10 cellular contexts compared by ENCODE assay signal in the genomic region with DNA sequence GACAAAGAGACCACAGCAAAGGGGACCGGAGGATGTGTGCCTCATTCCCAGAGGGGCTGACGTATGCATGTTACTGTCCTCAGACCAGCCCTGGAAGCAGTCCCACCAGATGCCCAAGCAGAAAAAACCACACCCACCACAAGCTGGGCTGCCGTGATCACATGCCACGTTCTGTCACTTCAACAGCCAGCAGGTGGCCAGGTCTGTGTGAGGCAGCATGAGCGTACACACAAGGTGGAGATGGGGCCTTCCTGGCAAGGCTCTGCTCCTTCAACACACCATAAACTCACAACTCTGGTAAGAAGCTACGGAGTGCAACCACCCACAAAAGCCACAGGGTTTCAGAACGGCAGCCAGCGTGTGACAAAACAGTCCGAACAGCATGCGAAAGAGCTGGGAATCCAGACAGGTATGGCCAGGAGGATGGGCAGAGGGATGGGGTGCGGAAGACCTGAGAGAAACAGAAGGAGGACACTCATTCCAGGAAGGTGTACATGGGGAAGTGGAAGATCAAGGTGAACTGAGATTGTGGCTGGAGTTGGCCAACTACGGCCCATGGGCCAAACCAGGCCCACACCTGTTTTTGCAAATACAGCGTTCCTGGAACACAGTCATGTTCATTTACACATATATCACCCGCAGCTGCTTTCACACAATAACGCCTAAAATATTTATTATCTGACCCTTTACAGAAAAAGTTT. TPM values are rescaled to one million over a fixed set of nuclear protein-coding genes. Genes with fewer than 3 reads are reported as not detected.
DNase-seq lines count a peak whose midpoint lies in the region; ATAC-seq and TF ChIP-seq lines count a peak whose summit lies in the region.
"Had no signal": no experiment of that assay in that cellular context is flagged by ENCODE, and none has a peak within 500 bp of the region (broad histone marks: within the 10 kb centered on the region; RNA-seq: fewer than 3 reads in every experiment).

No MANE protein-coding gene starts in this region.

- H3K4me1 ChIP-seq in stomach (peaks cover 0 to 26% (median 4%) of the 10 kb centered on the region in 4 donors), mammary epithelial cell (ENCODE audit: insufficient read depth, low read length) (no peaks in the 10 kb centered on the region)

- WGBS in stomach, 5 donors = 59 to 71% (median 70%) methylated on average over 15 of the region's 15 CpGs
- WGBS in mammary epithelial cell (ENCODE audit: low coverage, missing lambda C conversion rate) = 90% methylated on average over 14 of the region's 15 CpGs

- intact Hi-C loops in left ventricle myocardium superior (cut with micrococcal nuclease) (no loop called here), stomach (cut with DNase I; ENCODE audit: low total_unique reads) (loop anchor here (5.0 kb wide), 1 partner anchor 98 kb away; a partner anchor contains a TSS), mammary epithelial cell (cut with micrococcal nuclease) (loop anchor here (10.0 kb wide), 1 partner anchor 386 kb away; no protein-coding TSS in a partner anchor)

- H3K27me3 ChIP-seq in stomach = no peaks in the 10 kb centered on the region
- no peaks in the 10 kb centered on the region for H3K27me3 ChIP-seq in mammary epithelial cell (ENCODE audit: insufficient read depth, low read length)

- in situ Hi-C loops in mammary epithelial cell (cut with MboI; ENCODE audit: low sequenced_read_pairs in 2 of 2) = loop anchor here in 1 of 2 donors (10.0 to 25.0 kb wide), 2 partner anchors 86 to 398 kb away; no protein-coding TSS in a partner anchor

- TF ChIP-seq CTCF in stomach (IDR thresholded peaks at IDR 0.05) = no peak
- no peak for TF ChIP-seq CTCF in mammary epithelial cell (conservative IDR thresholded peaks at IDR 0.05 in 1 of 2, IDR thresholded peaks at IDR 0.05 in 1 of 2; ENCODE audit: extremely low read depth in 1 of 2, insufficient read depth in 1 of 2, low read depth in 1 of 2, low read length in 2 of 2)

- peak; percentile 86 for ATAC-seq in GM21381 (IDR thresholded peaks at IDR 0.05; ENCODE audit: unreplicated experiment)
- ATAC-seq in HG03571 (IDR thresholded peaks at IDR 0.05; ENCODE audit: unreplicated experiment) = peak; percentile 70
- peak; percentile 60 for ATAC-seq in left ventricle myocardium superior

- CTCF ChIA-PET in mammary epithelial cell (lab: Charles Lee; ENCODE audit: low non-redundant PET) = no interaction called here

- H3K4me3 ChIP-seq in stomach (no peak overlapping the region), mammary epithelial cell (replicated peaks in 1 of 3; ENCODE audit: insufficient read depth in 1 of 3, low read depth in 2 of 3, low read length in 3 of 3) (no peak overlapping the region)

- TF ChIP-seq EP300 in stomach (IDR thresholded peaks at IDR 0.05) = no peak

- H3K4me2 ChIP-seq in mammary epithelial cell (ENCODE audit: insufficient read depth, low read depth, low read length) = no peak overlapping the region

- no peaks in the 10 kb centered on the region for H3K9me3 ChIP-seq in stomach
- H3K9me3 ChIP-seq in mammary epithelial cell (replicated peaks; ENCODE audit: insufficient read depth, low read length) = no peaks in the 10 kb centered on the region

- H3K79me2 ChIP-seq in mammary epithelial cell (ENCODE audit: insufficient read depth, low read length) = no peaks in the 10 kb centered on the region

- DNase-seq in ELF-1 (ENCODE audit: low read depth, low spot score) (peak; percentile 11), left ventricle myocardium superior (peak; percentile 78), stomach (peak; percentile 44), RPMI8226 (no peak), mammary epithelial cell (no peak)
- peak; percentile 13 to 18 for DNase-seq in activated CD8-positive, alpha-beta memory T cell treated with anti-CD3 and anti-CD28 coated beads for 1 hour (ENCODE audit: extremely low read depth in 1 of 2, low read depth in 1 of 2)

- dilution Hi-C loops in mammary epithelial cell (cut with HindIII; ENCODE audit: low sequenced_read_pairs) = no loop called here

- H3K27ac ChIP-seq in stomach = no peak overlapping the region
- no peak overlapping the region for H3K27ac ChIP-seq in mammary epithelial cell (ENCODE audit: insufficient read depth, low read depth, low read length)
- H3K27ac ChIP-seq: epithelial cell of prostate had no signal

- TF ChIP-seq POLR2A in stomach (IDR thresholded peaks at IDR 0.05) = no peak

- H3K9ac ChIP-seq in mammary epithelial cell (ENCODE audit: insufficient read depth, low read length) = no peak overlapping the region

- H4K20me1 ChIP-seq in mammary epithelial cell (ENCODE audit: insufficient read depth, low read length) = no peaks in the 10 kb centered on the region

- H2AFZ ChIP-seq in mammary epithelial cell (ENCODE audit: low read depth, low read length) = no peak overlapping the region

- no TSS peak for BruUV-seq in mammary epithelial cell (replicated peaks; lab: Mats Ljungman, UMichigan)

- H3K36me3 ChIP-seq in stomach (peaks cover 71 to 97% (median 92%) of the 10 kb centered on the region in 4 donors), mammary epithelial cell (ENCODE audit: insufficient read depth, low read length) (peaks cover 30% of the 10 kb centered on the region)

RNA-seq across cellular contexts. Expression of a gene that starts 27.9 kb away (rescaled TPM):
- total RNA-seq in left ventricle myocardium superior = 80.8 TPM
- 100 to 1,000 TPM in 2 of 5 donors, 10 to 100 TPM in 3; 53.9 to 112 (median 78.1) TPM for total RNA-seq in stomach
- polyA plus RNA-seq in stomach = 10 to 100 TPM; 21.4 to 33.4 (median 28.2) TPM
- total RNA-seq in mammary epithelial cell = 100 to 1,000 TPM in 1 of 2 donors, 10 to 100 TPM in 1; 65.0 to 101 TPM
- 48.8 TPM for polyA plus RNA-seq in mammary epithelial cell
- 146 TPM for polyA minus RNA-seq in mammary epithelial cell

RNA-seq across cellular contexts. Expression of a gene that starts 46.2 kb away (rescaled TPM):
- total RNA-seq in left ventricle myocardium superior (2.0 TPM), stomach (not detected), mammary epithelial cell (not detected)
- polyA plus RNA-seq in stomach (under 1 TPM in 1 of 3 donors, not detected in 2; 0.08 TPM), mammary epithelial cell (not detected)
- polyA minus RNA-seq in mammary epithelial cell = not detected
- total RNA-seq: urinary bladder had no signal
- polyA plus RNA-seq: urinary bladder had no signal

RNA-seq across cellular contexts. Expression of a gene that starts 56.1 kb away (rescaled TPM):
- total RNA-seq in left ventricle myocardium superior (23.2 TPM), stomach (100 to 1,000 TPM in 1 of 5 donors, 10 to 100 TPM in 3, 1 to 10 TPM in 1; 7.2 to 374 (median 16.5) TPM), mammary epithelial cell (10 to 100 TPM; 14.5 to 15.5 TPM)
- polyA plus RNA-seq in stomach (1 to 10 TPM; 7.5 to 7.9 (median 7.8) TPM), mammary epithelial cell (10.5 TPM)
- polyA minus RNA-seq in mammary epithelial cell = 28.5 TPM

RNA-seq across cellular contexts. Expression of a gene that starts 56.3 kb away (rescaled TPM):
- not detected for total RNA-seq in left ventricle myocardium superior
- 10 to 100 TPM in 1 of 5 donors, 1 to 10 TPM in 1, under 1 TPM in 1, not detected in 2; 0.37 to 11.4 (median 6.2) TPM for total RNA-seq in stomach
- polyA plus RNA-seq in stomach = 1 to 10 TPM in 2 of 3 donors, not detected in 1; 1.2 to 1.4 TPM
- total RNA-seq in mammary epithelial cell = under 1 TPM; 0.16 to 0.17 TPM
- not detected for polyA plus RNA-seq in mammary epithelial cell
- not detected for polyA minus RNA-seq in mammary epithelial cell
- total RNA-seq: urinary bladder had no signal

Comparison
In these comparisons a context has a peak if more than half of its experiments do, and no peak if none do; other contexts are left out.
1. DNase-seq: peak in ELF-1 (single experiment), activated CD8-positive, alpha-beta memory T cell treated with anti-CD3 and anti-CD28 coated beads for 1 hour (2 of 2), left ventricle myocardium superior (single experiment) and stomach (single experiment); none in RPMI8226 (single experiment) and mammary epithelial cell (single experiment).
2. Peak in every context shown above with its lines, with median percentiles within 50 percentile points of each other: ATAC-seq.